Comparison of ENCODE assay signal across 29 cellular contexts in genomic region chr5:88758584-88758983, GRCh38.
"Had no signal": no experiment of that assay in that cellular context is flagged by ENCODE, and none has a peak within 500 bp of the region (broad histone marks: within the 10 kb centered on the region; RNA-seq: fewer than 3 reads in every experiment).

No MANE protein-coding gene starts in this region.

- DNase-seq: activated CD4-positive, alpha-beta memory T cell treated with anti-CD3 and anti-CD28 coated beads for 36 hours; activated CD4-positive, alpha-beta T cell treated with anti-CD3 and anti-CD28 coated beads, Interleukin-2, amount 10 ng/mL, durations not matched to agents 7 days and 5 days; activated CD4-positive, CD25-positive, alpha-beta regulatory T cell; activated CD8-positive, alpha-beta memory T cell treated with anti-CD3 and anti-CD28 coated beads, Interleukin-2, amount 50 U/mL, for 4 hours; activated gamma-delta T cell treated with Interleukin-2 at 50 U/mL for 16 hours; activated naive CD4-positive, alpha-beta T cell treated with anti-CD3 and anti-CD28 coated beads, Interleukin-2, amount 10 ng/mL, durations not matched to agents 7 days and 5 days; activated naive CD8-positive, alpha-beta T cell treated with anti-CD3 and anti-CD28 coated beads for 36 hours; activated T-cell treated with anti-CD3 and anti-CD28 coated beads, Interleukin-2, amount 50 U/mL, for 72 hours; brain microvascular endothelial cell; KG1; NCI-H1092; NCI-H1417 treated with DMSO at 0.1 percent for 48 hours; NCI-H1694; NCI-H2029; NCI-H2107; NCI-H2171 treated with DMSO at 0.1 percent for 48 hours; NCI-H226; NCI-H526; NCI-H774; OCI-M1; RPMI8226; T-cell; T-helper 2 cell; T1000 had no signal

- H3K36me3 ChIP-seq: brain microvascular endothelial cell had no signal

- H3K27ac ChIP-seq: brain microvascular endothelial cell, cardiac muscle cell, SK-N-MC had no signal

- H3K27ac Mint-ChIP-seq: activated CD4-positive, alpha-beta memory T cell treated with anti-CD3 and anti-CD28 coated beads for 36 hours; activated CD4-positive, alpha-beta T cell treated with anti-CD3 and anti-CD28 coated beads, Interleukin-2, amount 10 ng/mL, durations not matched to agents 7 days and 5 days; activated naive CD4-positive, alpha-beta T cell treated with anti-CD3 and anti-CD28 coated beads, Interleukin-2, amount 10 ng/mL, durations not matched to agents 7 days and 5 days; activated naive CD8-positive, alpha-beta T cell treated with anti-CD3 and anti-CD28 coated beads for 36 hours; activated T-cell treated with anti-CD3 and anti-CD28 coated beads, Interleukin-2, amount 50 U/mL, for 72 hours; activated T-helper 2 cell treated with anti-CD3 and anti-CD28 coated beads, Interferon-gamma antibody, Interleukin-2, Interleukin-4, amounts not matched to agents 10 μg/mL and 5 μg/mL and 100 μg/mL, durations not matched to agents 14 hours and 24 hours and 36 hours; T-cell had no signal

- H3K27me3 ChIP-seq: brain microvascular endothelial cell, cardiac muscle cell had no signal

- H3K27me3 Mint-ChIP-seq: activated naive CD4-positive, alpha-beta T cell treated with anti-CD3 and anti-CD28 coated beads, Interleukin-2, amount 10 ng/mL, durations not matched to agents 7 days and 5 days had no signal

- H3K4me3 ChIP-seq: cardiac muscle cell, SK-N-MC had no signal

- H3K4me1 Mint-ChIP-seq: activated CD4-positive, alpha-beta T cell treated with anti-CD3 and anti-CD28 coated beads, Interleukin-2, amount 10 ng/mL, durations not matched to agents 7 days and 5 days; activated naive CD4-positive, alpha-beta T cell treated with anti-CD3 and anti-CD28 coated beads, Interleukin-2, amount 10 ng/mL, durations not matched to agents 7 days and 5 days had no signal

- H3K36me3 Mint-ChIP-seq: activated CD4-positive, alpha-beta memory T cell treated with anti-CD3 and anti-CD28 coated beads for 36 hours; activated naive CD4-positive, alpha-beta T cell treated with anti-CD3 and anti-CD28 coated beads, Interleukin-2, amount 10 ng/mL, durations not matched to agents 7 days and 5 days; activated naive CD8-positive, alpha-beta T cell treated with anti-CD3 and anti-CD28 coated beads for 36 hours; T-cell had no signal

- H3K9me3 Mint-ChIP-seq: activated CD4-positive, alpha-beta memory T cell treated with anti-CD3 and anti-CD28 coated beads for 36 hours; activated CD4-positive, alpha-beta T cell treated with anti-CD3 and anti-CD28 coated beads, Interleukin-2, amount 10 ng/mL, durations not matched to agents 7 days and 5 days; activated naive CD4-positive, alpha-beta T cell treated with anti-CD3 and anti-CD28 coated beads, Interleukin-2, amount 10 ng/mL, durations not matched to agents 7 days and 5 days; activated naive CD8-positive, alpha-beta T cell treated with anti-CD3 and anti-CD28 coated beads for 36 hours; activated T-cell treated with anti-CD3 and anti-CD28 coated beads, Interleukin-2, amount 50 U/mL, for 72 hours; activated T-helper 2 cell treated with anti-CD3 and anti-CD28 coated beads, Interferon-gamma antibody, Interleukin-2, Interleukin-4, amounts not matched to agents 10 μg/mL and 5 μg/mL and 100 μg/mL, durations not matched to agents 14 hours and 24 hours and 36 hours; T-cell had no signal

- ATAC-seq: Panc1, Right ventricle myocardium inferior, T-cell had no signal

- H3K4me3 Mint-ChIP-seq: activated CD4-positive, alpha-beta memory T cell treated with anti-CD3 and anti-CD28 coated beads for 36 hours; activated CD4-positive, alpha-beta T cell treated with anti-CD3 and anti-CD28 coated beads, Interleukin-2, amount 10 ng/mL, durations not matched to agents 7 days and 5 days; activated naive CD4-positive, alpha-beta T cell treated with anti-CD3 and anti-CD28 coated beads, Interleukin-2, amount 10 ng/mL, durations not matched to agents 7 days and 5 days; activated naive CD8-positive, alpha-beta T cell treated with anti-CD3 and anti-CD28 coated beads for 36 hours; activated T-cell treated with anti-CD3 and anti-CD28 coated beads, Interleukin-2, amount 50 U/mL, for 72 hours; T-cell had no signal
